11 cellular contexts compared by ENCODE assay signal in the genomic region with DNA sequence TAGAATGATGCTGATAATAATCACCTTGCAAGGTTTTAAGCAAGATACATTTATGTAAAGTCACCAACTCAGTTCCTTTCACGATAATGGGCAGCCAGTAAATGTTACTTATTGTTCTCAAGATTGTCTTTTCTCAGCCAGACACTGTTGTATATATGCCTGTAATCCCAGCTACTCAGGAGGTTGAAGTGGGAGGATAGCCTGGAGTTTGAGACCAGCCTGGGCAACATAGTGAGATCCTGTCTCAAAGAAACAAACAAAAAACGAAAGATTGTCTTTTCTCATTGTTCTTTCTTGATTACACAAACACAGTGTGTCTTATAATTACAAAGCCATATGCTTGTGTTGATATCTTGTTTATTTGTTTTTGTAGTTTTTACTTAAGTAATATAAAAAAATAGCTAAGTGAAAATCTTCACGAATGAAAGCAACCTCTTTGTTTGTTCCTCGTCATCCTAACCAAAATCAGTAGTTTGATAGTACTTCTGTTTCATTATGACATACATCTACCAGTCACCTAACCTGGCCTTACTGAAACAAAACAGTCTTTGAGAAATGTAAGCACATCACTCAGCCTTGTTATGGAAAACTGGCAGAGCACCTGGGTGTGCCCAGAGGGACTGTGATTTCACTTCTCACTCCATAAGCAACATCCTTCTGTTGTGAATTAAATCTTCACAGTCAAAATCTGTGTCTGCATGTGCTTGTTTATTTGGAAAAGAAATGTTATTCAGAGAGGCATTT.
DNase-seq lines count a peak whose midpoint lies in the region; ATAC-seq, FAIRE-seq and TF ChIP-seq lines count a peak whose summit lies in the region.
"Had no signal": no experiment of that assay in that cellular context is flagged by ENCODE, and none has a peak within 500 bp of the region (broad histone marks: within the 10 kb centered on the region; RNA-seq: fewer than 3 reads in every experiment).

No MANE protein-coding gene starts in this region.

- no peak overlapping the region for H3K27ac Mint-ChIP-seq in stimulated activated naive B cell treated with anti-CD40 and anti-IgM and Interleukin-4, amounts not matched to agents 10 μg/mL and 1 μg/mL and 100 μg/mL, for 72 hours
- H3K27ac Mint-ChIP-seq: activated naive CD4-positive, alpha-beta T cell treated with anti-CD3 and anti-CD28 coated beads, Interleukin-2, amount 50 U/mL, for 24 hours had no signal

- DNase-seq in HepG2 (ENCODE audit: low spot score) (no peak), right lobe of liver (no peak), PC-3 (no peak), AG08396 (ENCODE audit: low spot score) (no peak)
- no peak for DNase-seq in stimulated activated naive B cell treated with anti-CD40 and anti-IgM and Interleukin-4, amounts not matched to agents 10 μg/mL and 1 μg/mL and 100 μg/mL, for 72 hours
- DNase-seq in activated CD4-positive, alpha-beta T cell treated with anti-CD3 and anti-CD28 coated beads for 1 hour: no peak
- DNase-seq: NCI-H526 treated with DMSO at 0.1 percent for 48 hours had no signal

- in situ Hi-C loops in HepG2 (cut with HindIII; ENCODE audit: extremely low pct_ligation_motif_present, low pct_unique_long_range_greater_than_20kb): no loop called here

- TF ChIP-seq POLR2A in HepG2 (IDR thresholded peaks at IDR 0.05; ENCODE audit: insufficient read depth in 1 of 2, low read depth in 2 of 2, low read length in 2 of 2) (no peak), right lobe of liver (IDR thresholded peaks at IDR 0.05) (no peak)

- H3K4me1 ChIP-seq in HepG2 (ENCODE audit: insufficient read depth, low read length) (no peaks in the 10 kb centered on the region), right lobe of liver (no peaks in the 10 kb centered on the region), PC-3 (ENCODE audit: insufficient read depth, low read length) (no peaks in the 10 kb centered on the region)
- H3K4me1 ChIP-seq: parathyroid adenoma had no signal

- no peaks in the 10 kb centered on the region for H3K9me2 ChIP-seq in PC-3 (replicated peaks; ENCODE audit: low read length)

- H3K79me2 ChIP-seq in HepG2 (ENCODE audit: insufficient read depth, low read length): no peaks in the 10 kb centered on the region
- no peaks in the 10 kb centered on the region for H3K79me2 ChIP-seq in PC-3 (ENCODE audit: low read length)
- H3K79me2 ChIP-seq: parathyroid adenoma had no signal

- H3K36me3 ChIP-seq in HepG2 (replicated peaks in 1 of 2; ENCODE audit: control insufficient read depth in 1 of 2, insufficient read depth in 2 of 2, low read length in 2 of 2) (no peaks in the 10 kb centered on the region), right lobe of liver (no peaks in the 10 kb centered on the region), PC-3 (ENCODE audit: low read depth, low read length) (no peaks in the 10 kb centered on the region)

- H3K4me3 Mint-ChIP-seq in stimulated activated naive B cell treated with anti-CD40 and anti-IgM and Interleukin-4, amounts not matched to agents 10 μg/mL and 1 μg/mL and 100 μg/mL, for 72 hours: no peak overlapping the region
- H3K4me3 Mint-ChIP-seq: activated naive CD4-positive, alpha-beta T cell treated with anti-CD3 and anti-CD28 coated beads, Interleukin-2, amount 50 U/mL, for 24 hours had no signal

- no peaks in the 10 kb centered on the region for H3F3A ChIP-seq in PC-3 (ENCODE audit: low read length, unreplicated experiment)

- H3K4me3 ChIP-seq in HepG2 (replicated peaks in 1 of 3; ENCODE audit: insufficient read depth in 1 of 3, low read depth in 2 of 3, low read length in 3 of 3) (no peak overlapping the region), right lobe of liver (no peak overlapping the region), PC-3 (ENCODE audit: low read length) (no peak overlapping the region)

- H3K4me1 Mint-ChIP-seq in stimulated activated naive B cell treated with anti-CD40 and anti-IgM and Interleukin-4, amounts not matched to agents 10 μg/mL and 1 μg/mL and 100 μg/mL, for 72 hours: peaks cover 8 to 16% of the 10 kb centered on the region in 2 donors

- BruUV-seq in HepG2 (replicated peaks; lab: Mats Ljungman, UMichigan) (no TSS peak), PC-3 (replicated peaks; lab: Mats Ljungman, UMichigan) (no TSS peak)

- no peaks in the 10 kb centered on the region for H3K27me3 Mint-ChIP-seq in stimulated activated naive B cell treated with anti-CD40 and anti-IgM and Interleukin-4, amounts not matched to agents 10 μg/mL and 1 μg/mL and 100 μg/mL, for 72 hours
- H3K27me3 Mint-ChIP-seq: activated naive CD4-positive, alpha-beta T cell treated with anti-CD3 and anti-CD28 coated beads, Interleukin-2, amount 50 U/mL, for 24 hours had no signal

- POLR2A ChIA-PET in HepG2 (lab: Yijun Ruan, JAX) (no interaction called here), PC-3 (lab: Charles Lee; ENCODE audit: unreplicated experiment) (interaction anchor here (0.6 kb wide), 1 partner anchor 101 kb away, joined by 3 read pairs; no protein-coding TSS in a partner anchor)

- no peak for TF ChIP-seq RAD21 in HepG2 (CRISPR knock-in tag; IDR thresholded peaks at IDR 0.05)

- H3K9me3 ChIP-seq in HepG2 (ENCODE audit: low read length) (no peaks in the 10 kb centered on the region), right lobe of liver (no peaks in the 10 kb centered on the region), PC-3 (ENCODE audit: low read length) (no peaks in the 10 kb centered on the region)

- TF ChIP-seq CTCF in HepG2 (CRISPR knock-in tag; IDR thresholded peaks at IDR 0.05) (no peak), right lobe of liver (IDR thresholded peaks at IDR 0.05) (no peak), PC-3 (conservative IDR thresholded peaks at IDR 0.05; ENCODE audit: low read depth, low read length) (no peak)

- CTCF ChIA-PET in HepG2 (lab: Yijun Ruan, JAX; ENCODE audit: low intra/inter-chr PET ratio, low total read pairs): no interaction called here
- CTCF ChIA-PET in PC-3 (lab: Charles Lee): no interaction called here

- H3K4me2 ChIP-seq in HepG2 (ENCODE audit: low read depth, low read length): no peak overlapping the region
- no peak overlapping the region for H3K4me2 ChIP-seq in PC-3 (ENCODE audit: low read length)

- TF ChIP-seq EP300 in HepG2 (IDR thresholded peaks at IDR 0.05; ENCODE audit: low read depth in 2 of 2, low read length in 2 of 2) (no peak), HepG2 (CRISPR knock-in tag; IDR thresholded peaks at IDR 0.05; ENCODE audit: borderline replicate concordance) (no peak)

- H3K27me3 ChIP-seq in HepG2 (ENCODE audit: control insufficient read depth in 1 of 2, insufficient read depth in 2 of 2, low read length in 2 of 2): no peaks in the 10 kb centered on the region
- H3K27me3 ChIP-seq in right lobe of liver: no peaks in the 10 kb centered on the region
- H3K27me3 ChIP-seq in PC-3 (ENCODE audit: low read length): no peaks in the 10 kb centered on the region

- peaks cover 1 to 7% of the 10 kb centered on the region in 2 donors for H3K36me3 Mint-ChIP-seq in stimulated activated naive B cell treated with anti-CD40 and anti-IgM and Interleukin-4, amounts not matched to agents 10 μg/mL and 1 μg/mL and 100 μg/mL, for 72 hours

- FAIRE-seq in HepG2 (lab: Jason Lieb, UNC): no peak

- H2AFZ ChIP-seq in HepG2 (ENCODE audit: low read length): no peak overlapping the region
- no peak overlapping the region for H2AFZ ChIP-seq in PC-3 (ENCODE audit: low read length)
- H2AFZ ChIP-seq: parathyroid adenoma had no signal

- no peak for ATAC-seq in HepG2
- ATAC-seq in right lobe of liver: no peak
- ATAC-seq in HG02610 (IDR thresholded peaks at IDR 0.05; ENCODE audit: unreplicated experiment): peak; percentile 81
- peak; percentile 82 for ATAC-seq in HG03520 (IDR thresholded peaks at IDR 0.05; ENCODE audit: unreplicated experiment)
- ATAC-seq in stimulated activated naive B cell treated with anti-CD40 and anti-IgM and Interleukin-4, amounts not matched to agents 10 μg/mL and 1 μg/mL and 100 μg/mL, for 72 hours (replicated peaks): peak; percentile 52 to 57
- ATAC-seq in PC-3: no peak

- 87% methylated on average over 4 of the region's 4 CpGs for WGBS in HepG2 (ENCODE audit: low lambda C conversion rate)
- WGBS in right lobe of liver (ENCODE audit: insufficient coverage, low coverage, low lambda C conversion rate, missing lambda C conversion rate): 73% methylated on average over 4 of the region's 4 CpGs

- H3K9ac ChIP-seq in HepG2 (ENCODE audit: insufficient read depth, low read depth, low read length): no peak overlapping the region
- H3K9ac ChIP-seq in PC-3 (ENCODE audit: low read length): no peak overlapping the region
- H3K9ac ChIP-seq: parathyroid adenoma had no signal

- H3K27ac ChIP-seq in HepG2 (ENCODE audit: extremely low read length, insufficient read depth, low read length): no peak overlapping the region
- H3K27ac ChIP-seq in right lobe of liver: no peak overlapping the region
- H3K27ac ChIP-seq in PC-3 (ENCODE audit: low read length): no peak overlapping the region
- H3K27ac ChIP-seq: parathyroid adenoma had no signal

- H3K9me3 Mint-ChIP-seq in stimulated activated naive B cell treated with anti-CD40 and anti-IgM and Interleukin-4, amounts not matched to agents 10 μg/mL and 1 μg/mL and 100 μg/mL, for 72 hours: no peaks in the 10 kb centered on the region
- H3K9me3 Mint-ChIP-seq: activated naive CD4-positive, alpha-beta T cell treated with anti-CD3 and anti-CD28 coated beads, Interleukin-2, amount 50 U/mL, for 24 hours had no signal

- intact Hi-C loops in HepG2 (cut with micrococcal nuclease; ENCODE audit: unreplicated experiment): no loop called here
- intact Hi-C loops in right lobe of liver (cut with DNase I): no loop called here
- intact Hi-C loops in PC-3 (cut with micrococcal nuclease): no loop called here

- H4K20me1 ChIP-seq in HepG2 (ENCODE audit: insufficient read depth, low read length) (no peaks in the 10 kb centered on the region), PC-3 (ENCODE audit: low read length) (no peaks in the 10 kb centered on the region)

TF ChIP-seq in HepG2, 621 proteins besides CTCF, POLR2A, EP300 and RAD21:
- no peak for TF ChIP-seq NCOA2 (CRISPR knock-in tag; IDR thresholded peaks at IDR 0.05)
- peak; percentile 56 for TF ChIP-seq ZNF121 (CRISPR knock-in tag; IDR thresholded peaks at IDR 0.05)

Comparison
In these comparisons a context has a peak if more than half of its experiments do, and no peak if none do; other contexts are left out.
1. ATAC-seq: peak in HG02610 (single experiment), HG03520 (single experiment) and stimulated activated naive B cell treated with anti-CD40 and anti-IgM and Interleukin-4, amounts not matched to agents 10 μg/mL and 1 μg/mL and 100 μg/mL, for 72 hours (2 of 2); none in HepG2 (single experiment), right lobe of liver (0 of 4) and PC-3 (single experiment).